Comparison of ENCODE assay signal across 9 cellular contexts in the genomic region with DNA sequence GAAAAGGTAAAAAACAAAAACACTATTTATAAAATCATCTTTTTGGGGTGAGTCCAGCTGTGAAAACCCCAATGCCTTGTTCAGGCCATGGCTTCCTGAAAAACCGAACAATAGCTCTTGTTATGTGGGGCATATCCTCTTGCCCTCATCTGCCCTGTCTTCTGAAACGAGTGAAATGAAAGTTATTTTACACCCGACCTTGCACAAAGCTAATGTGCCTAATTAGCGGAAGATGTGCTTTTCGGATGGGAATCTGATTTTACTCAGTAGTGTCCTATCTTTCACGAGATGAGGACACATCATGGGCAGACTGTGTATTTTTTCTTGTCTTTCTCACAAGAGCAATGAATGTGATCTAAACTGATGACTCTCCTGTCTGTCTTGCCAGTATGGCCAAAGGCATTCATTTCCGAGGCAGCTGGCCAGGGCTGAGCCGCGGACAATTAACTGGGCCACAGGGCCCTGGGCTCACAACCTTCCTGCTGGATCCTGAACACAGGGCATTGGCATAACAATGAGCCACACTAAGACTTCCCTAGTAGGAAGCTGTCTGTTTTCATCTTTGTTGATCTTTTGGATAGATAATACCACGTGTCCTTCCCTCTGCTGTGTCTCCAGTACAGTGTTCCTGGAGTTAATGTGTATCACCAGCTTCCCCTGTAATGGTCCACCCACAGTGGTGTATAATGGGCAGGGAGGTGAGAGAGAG.
DNase-seq lines count a peak whose midpoint lies in the region; ATAC-seq and TF ChIP-seq lines count a peak whose summit lies in the region.
"Had no signal": no experiment of that assay in that cellular context is flagged by ENCODE, and none has a peak within 500 bp of the region (broad histone marks: within the 10 kb centered on the region; RNA-seq: fewer than 3 reads in every experiment).

No MANE protein-coding gene starts in this region.

- peaks cover 8 to 29% (median 15%) of the 10 kb centered on the region in 4 donors for H3K4me1 ChIP-seq in stomach

- H3K27me3 ChIP-seq in stomach, result no peaks in the 10 kb centered on the region
- H3K27me3 ChIP-seq in CD4-positive, alpha-beta T cell (ENCODE audit: control insufficient read depth, insufficient read depth, low read length), result no peaks in the 10 kb centered on the region

- H3K36me3 ChIP-seq in stomach, result no peaks in the 10 kb centered on the region

- no peaks in the 10 kb centered on the region for H3K9me3 ChIP-seq in stomach
- no peaks in the 10 kb centered on the region for H3K9me3 ChIP-seq in CD4-positive, alpha-beta T cell (ENCODE audit: control insufficient read depth, low read length)

- H3K4me3 Mint-ChIP-seq in CD4-positive, alpha-beta T cell, result no peak overlapping the region

- ATAC-seq in CD4-positive, alpha-beta T cell (ENCODE audit: poor library complexity), result no peak
- ATAC-seq in GM19397 (IDR thresholded peaks at IDR 0.05; ENCODE audit: unreplicated experiment), result no peak

- H3K36me3 Mint-ChIP-seq in CD4-positive, alpha-beta T cell (ENCODE audit: low read depth), result no peaks in the 10 kb centered on the region

- CTCF ChIA-PET in CD4-positive, alpha-beta T cell (lab: Charles Lee), result interaction anchor here (0.6 kb wide), 1 partner anchor 117 kb away, joined by 3 read pairs; no protein-coding TSS in a partner anchor

- H3K27me3 Mint-ChIP-seq in CD4-positive, alpha-beta T cell, result no peaks in the 10 kb centered on the region

- no peak for TF ChIP-seq CTCF in stomach (IDR thresholded peaks at IDR 0.05)
- no peak for TF ChIP-seq CTCF in CD4-positive, alpha-beta T cell (IDR thresholded peaks at IDR 0.05)

- no peaks in the 10 kb centered on the region for H3K4me1 Mint-ChIP-seq in CD4-positive, alpha-beta T cell (ENCODE audit: low read depth)

- POLR2A ChIA-PET in CD4-positive, alpha-beta T cell (lab: Charles Lee), result interaction anchor here (0.5 kb wide), 1 partner anchor 125 kb away, joined by 4 read pairs; no protein-coding TSS in a partner anchor

- peak overlapping the region in 4 of 5 donors; percentile 2 to 40 (median 24) for H3K27ac ChIP-seq in stomach
- no peak overlapping the region for H3K27ac ChIP-seq in CD4-positive, alpha-beta T cell (ENCODE audit: low read depth, low read length)

- 66 to 72% (median 70%) methylated on average over 10 of the region's 10 CpGs for WGBS in stomach, 5 donors

- intact Hi-C loops in stomach (cut with DNase I; ENCODE audit: low total_unique reads), result no loop called here
- intact Hi-C loops in posterior vena cava (cut with DNase I), result no loop called here
- intact Hi-C loops in CD4-positive, alpha-beta T cell (cut with DNase I, micrococcal nuclease), result no loop called here

- TF ChIP-seq POLR2A in stomach (IDR thresholded peaks at IDR 0.05), result no peak

- H3K9me3 Mint-ChIP-seq in CD4-positive, alpha-beta T cell, result no peaks in the 10 kb centered on the region

- no peak overlapping the region for H3K27ac Mint-ChIP-seq in CD4-positive, alpha-beta T cell

- H3K4me3 ChIP-seq in stomach, result no peak overlapping the region

- no peak for TF ChIP-seq EP300 in stomach (IDR thresholded peaks at IDR 0.05)

- DNase-seq in M059J (ENCODE audit: low read depth), result peak; percentile 93
- peak; percentile 67 for DNase-seq in amniotic epithelial cell (ENCODE audit: low read depth)
- DNase-seq in iPS DF 19.7 (ENCODE audit: low read depth, low spot score), result peak; percentile 40
- DNase-seq in stomach, result no peak
- DNase-seq in posterior vena cava (ENCODE audit: low spot score), result no peak
- no peak for DNase-seq in CD4-positive, alpha-beta T cell
- DNase-seq in activated CD4-positive, alpha-beta T cell treated with anti-CD3 and anti-CD28 coated beads, Interleukin-2, amount 50 U/mL, for 4 hours, result no peak
- DNase-seq: central memory CD4-positive, alpha-beta T cell had no signal

Comparison
In these comparisons a context has a peak if more than half of its experiments do, and no peak if none do; other contexts are left out.
1. DNase-seq: peak in M059J (single experiment), amniotic epithelial cell (single experiment) and iPS DF 19.7 (single experiment); none in stomach (single experiment), posterior vena cava (single experiment), CD4-positive, alpha-beta T cell (0 of 10) and activated CD4-positive, alpha-beta T cell treated with anti-CD3 and anti-CD28 coated beads, Interleukin-2, amount 50 U/mL, for 4 hours (0 of 2).